In genomic region chr16:69848635-69849545, GRCh38 we compare ENCODE assay signal across 9 cellular contexts.
A peak's percentile ranks its signal among the peaks of the same experiment; 100 is the strongest.
DNase-seq lines count a peak whose midpoint lies in the region; ATAC-seq and TF ChIP-seq lines count a peak whose summit lies in the region.
"Had no signal": no experiment of that assay in that cellular context is flagged by ENCODE, and none has a peak within 500 bp of the region (broad histone marks: within the 10 kb centered on the region; RNA-seq: fewer than 3 reads in every experiment).

No MANE protein-coding gene starts in this region.

- ATAC-seq in GM18858 (IDR thresholded peaks at IDR 0.05; ENCODE audit: unreplicated experiment) = no peak

- H3K27me3 ChIP-seq in liver (ENCODE audit: control insufficient read depth in 4 of 4, insufficient read depth in 4 of 4, low read length in 3 of 4) (no peaks in the 10 kb centered on the region), Karpas-422 (ENCODE audit: low read length) (no peaks in the 10 kb centered on the region)

- H3K9ac ChIP-seq in liver (ENCODE audit: low read depth in 1 of 2, low read length in 2 of 2) = peak overlapping the region in 1 of 2 donors; percentile 22
- H3K9ac ChIP-seq in Karpas-422 (ENCODE audit: low read length) = no peak overlapping the region

- TF ChIP-seq CTCF in coronary artery (IDR thresholded peaks at IDR 0.05) (no peak), liver (IDR thresholded peaks at IDR 0.05; ENCODE audit: low read depth, low read length, missing input control) (no peak)

- H3K4me2 ChIP-seq in Karpas-422 (ENCODE audit: low read depth, low read length, poor library complexity, severe bottlenecking) = no peak overlapping the region

- DNase-seq in HT1080 (ENCODE audit: low read depth) (peak; percentile 93), coronary artery (ENCODE audit: low spot score) (peak; percentile 96), substantia nigra (lab: John Stamatoyannopoulos, UW) (peak in 36 of 49 donors; percentile 8 to 82 (median 37)), Karpas-422 (no peak)
- no peak for DNase-seq in activated T-cell treated with anti-CD3 and anti-CD28 coated beads, Interleukin-2, amount 50 U/mL, for 1 hour
- no peak for DNase-seq in stimulated activated naive CD4-positive, alpha-beta T cell treated with Interleukin-2 at 50 U/mL for 16 hours (lab: John Stamatoyannopoulos, UW)
- DNase-seq: NCI-H2107 had no signal

- peaks cover 0 to 9% (median 3%) of the 10 kb centered on the region in 4 donors for H3K36me3 ChIP-seq in liver (ENCODE audit: control insufficient read depth in 4 of 4, insufficient read depth in 3 of 4, low read depth in 1 of 4, low read length in 3 of 4)
- 0 out of 2 replicates have a peak, but pooled peaks cover 2% of the 10 kb centered on the region for H3K36me3 ChIP-seq in Karpas-422 (ENCODE audit: insufficient read depth, low read length)

- H3K9me2 ChIP-seq in Karpas-422 (replicated peaks; ENCODE audit: insufficient read depth, low read length) = no peaks in the 10 kb centered on the region

- no peak for TF ChIP-seq RAD21 in liver (IDR thresholded peaks at IDR 0.05)

- H3K4me3 ChIP-seq in coronary artery (peak overlapping the region; percentile 46), liver (ENCODE audit: low read depth in 1 of 3, low read length in 3 of 3) (no peak overlapping the region), Karpas-422 (ENCODE audit: low read length) (no peak overlapping the region)

- WGBS in liver = 69% methylated on average over 8 of the region's 8 CpGs

- H3K9me3 ChIP-seq in liver (ENCODE audit: control insufficient read depth in 4 of 4, low read length in 3 of 4) (no peaks in the 10 kb centered on the region), Karpas-422 (ENCODE audit: low read length) (no peaks in the 10 kb centered on the region)

- peak overlapping the region; percentile 64 to 67 for H3K27ac ChIP-seq in coronary artery
- H3K27ac ChIP-seq in liver (ENCODE audit: low read depth in 1 of 2, low read length in 2 of 2) = peak overlapping the region in 1 of 2 donors; percentile 31
- peak overlapping the region; percentile 60 for H3K27ac ChIP-seq in substantia nigra (ENCODE audit: low read depth, low read length, poor library complexity, severe bottlenecking)
- no peak overlapping the region for H3K27ac ChIP-seq in Karpas-422 (ENCODE audit: low read length)

- no peak overlapping the region for H2AFZ ChIP-seq in Karpas-422 (ENCODE audit: low read length)

- H3K79me2 ChIP-seq in Karpas-422 (ENCODE audit: low read length) = peaks cover 2% of the 10 kb centered on the region

- H3K4me1 ChIP-seq in liver (ENCODE audit: control insufficient read depth in 4 of 4, insufficient read depth in 4 of 4, low read length in 3 of 4) (no peaks in the 10 kb centered on the region), Karpas-422 (ENCODE audit: low read length) (no peaks in the 10 kb centered on the region)

- H4K20me1 ChIP-seq in Karpas-422 (ENCODE audit: insufficient read depth, low read depth, low read length) = no peaks in the 10 kb centered on the region

TF ChIP-seq in liver, 16 proteins besides CTCF, POLR2A, EP300 and RAD21:
- TF ChIP-seq HNF4A (conservative IDR thresholded peaks at IDR 0.05) = no peak
- peak; percentile 44 for TF ChIP-seq NR2F2 (IDR thresholded peaks at IDR 0.05)

Comparison
In these comparisons a context has a peak if more than half of its experiments do, and no peak if none do; other contexts are left out.
1. DNase-seq: peak in HT1080 (single experiment), coronary artery (single experiment) and substantia nigra (36 of 49); none in activated T-cell treated with anti-CD3 and anti-CD28 coated beads, Interleukin-2, amount 50 U/mL, for 1 hour (single experiment), stimulated activated naive CD4-positive, alpha-beta T cell treated with Interleukin-2 at 50 U/mL for 16 hours (single experiment) and Karpas-422 (single experiment).